ENCODE assay signal across 8 cellular contexts in genomic region chr7:21352540-21353387, GRCh38.
DNase-seq lines count a peak whose midpoint lies in the region; ATAC-seq and TF ChIP-seq lines count a peak whose summit lies in the region.

No MANE protein-coding gene starts in this region.

- no peaks in the 10 kb centered on the region for H3K36me3 Mint-ChIP-seq in CD8-positive, alpha-beta T cell
- H3K36me3 Mint-ChIP-seq in activated B cell treated with CpG ODN at 0.5 μM for 24 hours (ENCODE audit: low read depth), result no peaks in the 10 kb centered on the region

- no peaks in the 10 kb centered on the region for H3K27me3 Mint-ChIP-seq in CD8-positive, alpha-beta T cell (ENCODE audit: low read depth)
- H3K27me3 Mint-ChIP-seq in activated B cell treated with CpG ODN at 0.5 μM for 24 hours, result no peaks in the 10 kb centered on the region

- no peaks in the 10 kb centered on the region for H3K36me3 ChIP-seq in CD8-positive, alpha-beta T cell (ENCODE audit: insufficient read depth, low read length)
- H3K36me3 ChIP-seq in upper lobe of right lung, result no peaks in the 10 kb centered on the region

- POLR2A ChIA-PET in CD8-positive, alpha-beta T cell (lab: Charles Lee), result interaction anchor here (1.1 to 2.3 kb wide), 2 partner anchors 14 to 74 kb away, joined by 7 to 14 read pairs; partner anchors contain the start of gene SP4
- POLR2A ChIA-PET in activated B cell treated with CpG ODN at 0.5 μM for 24 hours (lab: Charles Lee), result interaction anchor here (0.9 to 2.8 kb wide), 5 partner anchors 47 to 593 kb away, joined by 3 to 42 read pairs (median 6); partner anchors contain the start of genes CDCA7L and SP4

- H3K4me3 ChIP-seq in CD8-positive, alpha-beta T cell (ENCODE audit: low read depth, low read length), result peak overlapping the region; percentile 19
- no peak overlapping the region for H3K4me3 ChIP-seq in upper lobe of right lung
- no peak overlapping the region for H3K4me3 ChIP-seq in lower leg skin (ENCODE audit: low read depth, poor library complexity, severe bottlenecking)

- H3K9me3 ChIP-seq in CD8-positive, alpha-beta T cell (ENCODE audit: low read length), result no peaks in the 10 kb centered on the region
- no peaks in the 10 kb centered on the region for H3K9me3 ChIP-seq in upper lobe of right lung

- peak overlapping the region; percentile 56 for H3K4me3 Mint-ChIP-seq in CD8-positive, alpha-beta T cell
- H3K4me3 Mint-ChIP-seq in activated B cell treated with CpG ODN at 0.5 μM for 24 hours, result peak overlapping the region; percentile 71

- no peak for TF ChIP-seq CTCF in CD8-positive, alpha-beta T cell (IDR thresholded peaks at IDR 0.05)
- no peak for TF ChIP-seq CTCF in activated B cell treated with CpG ODN at 0.5 μM for 24 hours (IDR thresholded peaks at IDR 0.05)
- no peak for TF ChIP-seq CTCF in upper lobe of right lung (IDR thresholded peaks at IDR 0.05)
- no peak for TF ChIP-seq CTCF in lower leg skin (IDR thresholded peaks at IDR 0.05)

- H3K27me3 ChIP-seq in CD8-positive, alpha-beta T cell (ENCODE audit: insufficient read depth, low read length), result no peaks in the 10 kb centered on the region
- no peaks in the 10 kb centered on the region for H3K27me3 ChIP-seq in upper lobe of right lung

- no peaks in the 10 kb centered on the region for H3K9me3 Mint-ChIP-seq in CD8-positive, alpha-beta T cell
- H3K9me3 Mint-ChIP-seq in activated B cell treated with CpG ODN at 0.5 μM for 24 hours, result no peaks in the 10 kb centered on the region

- H3K27ac ChIP-seq in CD8-positive, alpha-beta T cell (ENCODE audit: low read depth, low read length), result peak overlapping the region; percentile 19
- H3K27ac ChIP-seq in upper lobe of right lung, result peak overlapping the region; percentile 60

- H3K4me1 ChIP-seq in CD8-positive, alpha-beta T cell (ENCODE audit: insufficient read depth, low read length), result peaks cover 44% of the 10 kb centered on the region
- peaks cover 12% of the 10 kb centered on the region for H3K4me1 ChIP-seq in upper lobe of right lung

- CTCF ChIA-PET in CD8-positive, alpha-beta T cell (lab: Charles Lee), result interaction anchor here (1.0 kb wide), 1 partner anchor 155 kb away, joined by 3 read pairs; no protein-coding TSS in a partner anchor
- CTCF ChIA-PET in activated B cell treated with CpG ODN at 0.5 μM for 24 hours (lab: Charles Lee), result interaction anchor here (1.5 to 1.8 kb wide), 2 partner anchors 74 to 91 kb away, joined by 7 to 10 read pairs; no protein-coding TSS in a partner anchor

- H3K27ac Mint-ChIP-seq in CD8-positive, alpha-beta T cell, result peak overlapping the region; percentile 80
- H3K27ac Mint-ChIP-seq in activated B cell treated with CpG ODN at 0.5 μM for 24 hours, result peak overlapping the region; percentile 88

- peak; percentile 68 for ATAC-seq in CD8-positive, alpha-beta T cell
- peak; percentile 80 for ATAC-seq in GM19438 (IDR thresholded peaks at IDR 0.05; ENCODE audit: low read depth, unreplicated experiment)
- peak; percentile 84 for ATAC-seq in HG03378 (IDR thresholded peaks at IDR 0.05; ENCODE audit: unreplicated experiment)
- ATAC-seq in activated B cell treated with CpG ODN at 0.5 μM for 24 hours (ENCODE audit: low read depth), result peak; percentile 84
- ATAC-seq in upper lobe of right lung, result peak; percentile 79

- peaks cover 55% of the 10 kb centered on the region for H3K4me1 Mint-ChIP-seq in CD8-positive, alpha-beta T cell (ENCODE audit: low read depth)
- H3K4me1 Mint-ChIP-seq in activated B cell treated with CpG ODN at 0.5 μM for 24 hours, result peaks cover 58% of the 10 kb centered on the region

- no peak for DNase-seq in CD8-positive, alpha-beta T cell
- DNase-seq in activated B cell treated with CpG ODN at 0.5 μM for 24 hours (no peak), upper lobe of right lung (no peak), activated gamma-delta T cell treated with Interleukin-2 at 50 U/mL for 16 hours (no peak), lower leg skin (ENCODE audit: low spot score in 2 of 2) (no peak), cerebellar nuclear complex (lab: John Stamatoyannopoulos, UW) (no peak)

- TF ChIP-seq POLR2A in lower leg skin (IDR thresholded peaks at IDR 0.05), result no peak

- WGBS in lower leg skin, 2 donors, result 61 to 65% methylated on average over 4 of the region's 4 CpGs

- intact Hi-C loops in CD8-positive, alpha-beta T cell (cut with DNase I, micrococcal nuclease), result no loop called here
- intact Hi-C loops in activated B cell treated with CpG ODN at 0.5 μM for 24 hours (cut with micrococcal nuclease) (loop anchor here (1.0 to 10.0 kb wide), 8 partner anchors 40 to 1644 kb away; partner anchors contain the start of genes CDCA7L and POLR1F), upper lobe of right lung (cut with DNase I) (no loop called here), lower leg skin (cut with DNase I; ENCODE audit: low total_unique reads) (no loop called here)
